1 cellular context compared by ENCODE assay signal in genomic region chr2:97112320-97113049, GRCh38.
TF ChIP-seq lines count a peak whose summit lies in the region.

No MANE protein-coding gene starts in this region.

TF ChIP-seq in HepG2, 621 proteins besides CTCF, POLR2A, EP300 and RAD21 (continued from another document):
- TF ChIP-seq BCL3 (CRISPR knock-in tag; IDR thresholded peaks at IDR 0.05) = peak; percentile 22; the same call in 1 of the 2 replicates
- peak; percentile 18 for TF ChIP-seq ZNF407 (CRISPR knock-in tag; IDR thresholded peaks at IDR 0.05; ENCODE audit: not compliant biosample characterization)
- TF ChIP-seq IRF2 (CRISPR knock-in tag; IDR thresholded peaks at IDR 0.05) = peak; percentile 49; the same call in 1 of the 2 replicates
- TF ChIP-seq ZNF225 (CRISPR knock-in tag; IDR thresholded peaks at IDR 0.05) = peak; percentile 77; the same call in 1 of the 2 replicates
- peak; percentile 13 for TF ChIP-seq AGO1 (IDR thresholded peaks at IDR 0.05; ENCODE audit: low read depth, low read length, poor library complexity, severe bottlenecking)
- TF ChIP-seq ZNF576 (CRISPR knock-in tag; IDR thresholded peaks at IDR 0.05) = 0 out of 2 replicates have a peak, but pooled peaks have one; percentile 66
- 0 out of 2 replicates have a peak, but pooled peaks have one; percentile 14 for TF ChIP-seq ZBTB43 (CRISPR knock-in tag; conservative IDR thresholded peaks at IDR 0.05)
- peak; percentile 79 for TF ChIP-seq ARID3A (IDR thresholded peaks at IDR 0.05; ENCODE audit: low read depth, low read length)
- TF ChIP-seq ZNF501 (CRISPR knock-in tag; IDR thresholded peaks at IDR 0.05) = peak; percentile 1; the same call in 1 of the 2 replicates
- TF ChIP-seq GATAD1 (CRISPR knock-in tag; IDR thresholded peaks at IDR 0.05) = peak; percentile 54
- 0 out of 2 replicates have a peak, but pooled peaks have one; percentile 43 for TF ChIP-seq RBAK (CRISPR knock-in tag; IDR thresholded peaks at IDR 0.05)
- TF ChIP-seq ZSCAN9 (CRISPR knock-in tag; IDR thresholded peaks at IDR 0.05; ENCODE audit: borderline replicate concordance) = 0 out of 2 replicates have a peak, but pooled peaks have one; percentile 36
TF ChIP-seq in HepG2: peak in this region for 49; not testable (repeated sequence) for 572.
